Comparison of ENCODE assay signal across 8 cellular contexts in the genomic region with DNA sequence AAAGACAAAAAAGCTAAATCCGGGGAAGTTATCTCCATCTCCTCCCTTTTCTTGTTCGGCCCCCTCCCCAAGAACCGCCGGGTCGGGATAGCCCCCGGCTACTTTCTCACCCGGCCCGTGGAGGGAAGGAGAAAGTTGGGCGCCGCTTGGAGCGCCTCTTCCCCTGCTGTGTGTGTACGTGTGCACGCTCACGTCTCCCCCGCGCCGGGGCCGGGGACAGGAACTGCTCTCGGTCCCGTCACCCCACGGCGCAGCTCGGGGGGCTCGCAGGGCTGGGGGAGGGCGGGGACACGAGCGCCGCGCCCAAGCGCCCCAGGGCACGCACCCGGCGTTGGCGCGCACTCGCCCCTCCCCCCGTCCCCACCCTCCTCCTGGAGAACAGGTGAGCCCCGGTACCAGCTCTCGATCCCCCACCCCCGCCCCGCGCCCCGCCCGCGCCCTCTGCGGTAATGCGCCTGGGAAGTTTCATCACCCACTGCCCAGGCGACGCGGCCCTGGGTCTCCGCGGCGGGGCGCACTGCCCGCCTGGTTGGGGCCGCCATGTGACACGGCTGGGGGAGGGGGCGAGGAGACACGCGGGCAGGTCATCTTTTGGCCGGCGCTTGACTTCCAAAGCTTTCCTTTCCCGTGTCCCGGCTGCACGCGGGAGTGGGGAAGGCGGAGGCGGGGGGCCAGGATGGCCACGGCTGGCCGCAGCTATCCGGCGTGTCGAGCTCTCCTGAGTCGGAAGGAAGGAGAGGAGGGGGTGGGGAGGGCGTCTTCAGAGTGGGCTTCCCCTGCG. TPM values are rescaled to one million over a fixed set of nuclear protein-coding genes. Genes with fewer than 3 reads are reported as not detected.
DNase-seq lines count a peak whose midpoint lies in the region; ATAC-seq and TF ChIP-seq lines count a peak whose summit lies in the region.

No MANE protein-coding gene starts in this region.

- H3K4me3 ChIP-seq in Jurkat, Clone E6-1 (ENCODE audit: low read length): peak overlapping the region; percentile 58

- H3K4me1 Mint-ChIP-seq in stimulated activated naive CD8-positive, alpha-beta T cell treated with anti-CD3 and anti-CD28 coated beads, Interleukin-15, Interleukin-2, amounts not matched to agents 100 ng/mL and 50 ng/mL, for 24 hours (ENCODE audit: low read depth): peaks cover 39% of the 10 kb centered on the region

- ATAC-seq in GM19035 (IDR thresholded peaks at IDR 0.05; ENCODE audit: unreplicated experiment) (peak; percentile 43), HG03095 (IDR thresholded peaks at IDR 0.05; ENCODE audit: unreplicated experiment) (no peak)

- DNase-seq in AG09319 (ENCODE audit: extremely low read depth, low read depth) (no peak), islet precursor cell (peak; percentile 90), cortex of kidney (lab: John Stamatoyannopoulos, UW) (no peak)
- peak; percentile 22 for DNase-seq in Jurkat, Clone E6-1 (ENCODE audit: low read depth, low spot score)
- peak; percentile 64 for DNase-seq in activated naive CD4-positive, alpha-beta T cell treated with anti-CD3 and anti-CD28 coated beads, Interleukin-2, amount 50 U/mL, for 16 hours

- H3K27me3 Mint-ChIP-seq in stimulated activated naive CD8-positive, alpha-beta T cell treated with anti-CD3 and anti-CD28 coated beads, Interleukin-15, Interleukin-2, amounts not matched to agents 100 ng/mL and 50 ng/mL, for 24 hours: peaks cover 72% of the 10 kb centered on the region

- H3K9me3 Mint-ChIP-seq in stimulated activated naive CD8-positive, alpha-beta T cell treated with anti-CD3 and anti-CD28 coated beads, Interleukin-15, Interleukin-2, amounts not matched to agents 100 ng/mL and 50 ng/mL, for 24 hours: no peaks in the 10 kb centered on the region

- peak; percentile 12 for TF ChIP-seq CTCF in AG09319 (IDR thresholded peaks at IDR 0.05; ENCODE audit: low read depth, low read length)

- peak overlapping the region; percentile 90 for H3K4me3 Mint-ChIP-seq in stimulated activated naive CD8-positive, alpha-beta T cell treated with anti-CD3 and anti-CD28 coated beads, Interleukin-15, Interleukin-2, amounts not matched to agents 100 ng/mL and 50 ng/mL, for 24 hours

- peak overlapping the region; percentile 84 for H3K27ac Mint-ChIP-seq in stimulated activated naive CD8-positive, alpha-beta T cell treated with anti-CD3 and anti-CD28 coated beads, Interleukin-15, Interleukin-2, amounts not matched to agents 100 ng/mL and 50 ng/mL, for 24 hours

- H3K36me3 Mint-ChIP-seq in stimulated activated naive CD8-positive, alpha-beta T cell treated with anti-CD3 and anti-CD28 coated beads, Interleukin-15, Interleukin-2, amounts not matched to agents 100 ng/mL and 50 ng/mL, for 24 hours (ENCODE audit: low read depth): peaks cover 34% of the 10 kb centered on the region

RNA-seq across cellular contexts. Expression of gene STC2, which starts 1.3 kb away (rescaled TPM):
- polyA plus RNA-seq in Jurkat, Clone E6-1 (2012; ENCODE audit: insufficient read depth, insufficient read length): 7.5 TPM

Comparison
In these comparisons a context has a peak if more than half of its experiments do, and no peak if none do; other contexts are left out.
1. DNase-seq: peak in Jurkat, Clone E6-1 (single experiment), activated naive CD4-positive, alpha-beta T cell treated with anti-CD3 and anti-CD28 coated beads, Interleukin-2, amount 50 U/mL, for 16 hours (single experiment) and islet precursor cell (single experiment); none in AG09319 (single experiment) and cortex of kidney (single experiment).